15 cellular contexts compared by ENCODE assay signal in the genomic region with DNA sequence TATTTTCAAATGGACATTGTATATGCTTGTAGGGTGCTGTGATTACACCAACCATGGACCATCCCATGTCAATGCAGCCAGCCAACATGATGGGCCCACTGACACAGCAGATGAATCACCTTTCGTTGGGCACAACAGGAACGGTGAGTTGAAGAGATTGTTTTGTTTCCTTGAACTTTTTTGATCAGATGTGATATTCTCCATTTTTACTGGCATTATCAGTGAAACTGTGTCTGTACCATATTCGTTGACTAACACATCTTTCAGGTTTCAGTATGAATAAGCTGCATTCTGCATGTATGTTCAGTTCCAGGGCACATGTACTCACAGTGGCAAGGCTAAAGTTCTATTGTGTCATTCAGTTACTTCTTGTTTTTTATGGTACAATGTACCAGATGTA.
A peak's percentile ranks its signal among the peaks of the same experiment; 100 is the strongest.
DNase-seq lines count a peak whose midpoint lies in the region; ATAC-seq, FAIRE-seq and TF ChIP-seq lines count a peak whose summit lies in the region.
"Had no signal": no experiment of that assay in that cellular context is flagged by ENCODE, and none has a peak within 500 bp of the region (broad histone marks: within the 10 kb centered on the region; RNA-seq: fewer than 3 reads in every experiment).

No MANE protein-coding gene starts in this region.

- TF ChIP-seq CTCF in keratinocyte (optimal IDR thresholded peaks at IDR 0.05 in 1 of 3, IDR thresholded peaks at IDR 0.05 in 1 of 3, conservative IDR thresholded peaks at IDR 0.05 in 1 of 3; ENCODE audit: extremely low read depth in 1 of 3, insufficient read depth in 2 of 3, low read length in 3 of 3), result no peak
- no peak for TF ChIP-seq CTCF in smooth muscle cell (IDR thresholded peaks at IDR 0.05; ENCODE audit: borderline replicate concordance, insufficient read depth, poor library complexity, severe bottlenecking)

- H3K9me3 ChIP-seq in keratinocyte (ENCODE audit: control insufficient read depth, low read depth, low read length) (no peaks in the 10 kb centered on the region), smooth muscle cell (replicated peaks; ENCODE audit: low read depth) (no peaks in the 10 kb centered on the region)
- H3K9me3 ChIP-seq: right lobe of liver, SK-N-SH had no signal

- no peak overlapping the region for H3K9ac ChIP-seq in keratinocyte (ENCODE audit: control insufficient read depth, extremely low read depth, insufficient read depth, low read length)
- no peak overlapping the region for H3K9ac ChIP-seq in smooth muscle cell (ENCODE audit: low read depth)
- H3K9ac ChIP-seq: SK-N-SH had no signal

- H3K36me3 ChIP-seq in keratinocyte (ENCODE audit: control insufficient read depth in 2 of 2, extremely low read depth in 1 of 2, insufficient read depth in 2 of 2, low read length in 2 of 2), result no peaks in the 10 kb centered on the region
- no peaks in the 10 kb centered on the region for H3K36me3 ChIP-seq in smooth muscle cell (ENCODE audit: low read depth)
- H3K36me3 ChIP-seq: right lobe of liver had no signal

- 92% methylated on average over 3 of the region's 3 CpGs for WGBS in smooth muscle cell (ENCODE audit: low lambda C conversion rate)

- peak overlapping the region; percentile 18 for H2AFZ ChIP-seq in keratinocyte (ENCODE audit: control insufficient read depth, low read length)
- no peak overlapping the region for H2AFZ ChIP-seq in smooth muscle cell (ENCODE audit: low read depth)

- no peaks in the 10 kb centered on the region for H3K79me2 ChIP-seq in keratinocyte (ENCODE audit: control insufficient read depth, insufficient read depth, low read length)
- no peaks in the 10 kb centered on the region for H3K79me2 ChIP-seq in smooth muscle cell (ENCODE audit: low read depth)

- no peaks in the 10 kb centered on the region for H3K9me3 Mint-ChIP-seq in activated T-cell treated with anti-CD3 and anti-CD28 coated beads, Interleukin-2, amount 50 U/mL, for 4 hours

- H3K27me3 Mint-ChIP-seq in activated T-cell treated with anti-CD3 and anti-CD28 coated beads, Interleukin-2, amount 50 U/mL, for 4 hours (ENCODE audit: low read depth), result no peaks in the 10 kb centered on the region

- H3K36me3 Mint-ChIP-seq in activated T-cell treated with anti-CD3 and anti-CD28 coated beads, Interleukin-2, amount 50 U/mL, for 4 hours (ENCODE audit: insufficient read depth), result no peaks in the 10 kb centered on the region

- H4K20me1 ChIP-seq in keratinocyte (ENCODE audit: control insufficient read depth, extremely low read depth, insufficient read depth, low read length), result no peaks in the 10 kb centered on the region
- H4K20me1 ChIP-seq in smooth muscle cell (ENCODE audit: low read depth), result no peaks in the 10 kb centered on the region

- H3K4me3 Mint-ChIP-seq in activated T-cell treated with anti-CD3 and anti-CD28 coated beads, Interleukin-2, amount 50 U/mL, for 4 hours, result no peak overlapping the region

- dilution Hi-C loops in keratinocyte (cut with MboI; ENCODE audit: extremely low pct_ligation_motif_present, low sequenced_read_pairs), result no loop called here

- H3K27me3 ChIP-seq in keratinocyte (ENCODE audit: control insufficient read depth, extremely low read depth, insufficient read depth, low read length), result no peaks in the 10 kb centered on the region
- H3K27me3 ChIP-seq in smooth muscle cell (ENCODE audit: low read depth), result no peaks in the 10 kb centered on the region
- H3K27me3 ChIP-seq: right lobe of liver had no signal

- no peaks in the 10 kb centered on the region for H3K9me1 ChIP-seq in keratinocyte (ENCODE audit: control insufficient read depth, extremely low read depth, insufficient read depth, low read length)

- no peaks in the 10 kb centered on the region for H3K4me1 Mint-ChIP-seq in activated T-cell treated with anti-CD3 and anti-CD28 coated beads, Interleukin-2, amount 50 U/mL, for 4 hours (ENCODE audit: low read depth)

- H3K4me2 ChIP-seq in keratinocyte (ENCODE audit: control insufficient read depth, extremely low read depth, insufficient read depth, low read depth, low read length), result peak overlapping the region; percentile 23
- H3K4me2 ChIP-seq in smooth muscle cell, result no peak overlapping the region
- H3K4me2 ChIP-seq: SK-N-SH had no signal

- peaks cover 8% of the 10 kb centered on the region for H3F3A ChIP-seq in smooth muscle cell (ENCODE audit: low read depth)

- ATAC-seq in activated T-cell treated with anti-CD3 and anti-CD28 coated beads, Interleukin-2, amount 50 U/mL, for 4 hours, result peak; percentile 89 to 91
- ATAC-seq in GM21529 (IDR thresholded peaks at IDR 0.05; ENCODE audit: unreplicated experiment) (peak; percentile 81), HG03159 (IDR thresholded peaks at IDR 0.05; ENCODE audit: unreplicated experiment) (peak; percentile 83)
- ATAC-seq: HCT116, right lobe of liver had no signal

- H3K27ac ChIP-seq in keratinocyte (ENCODE audit: control insufficient read depth, insufficient read depth, low read length) (no peak overlapping the region), smooth muscle cell (ENCODE audit: low read depth) (no peak overlapping the region)
- H3K27ac ChIP-seq: right lobe of liver had no signal

- FAIRE-seq in keratinocyte (lab: Jason Lieb, UNC), result peak; percentile 79

- H3K4me3 ChIP-seq in keratinocyte (ENCODE audit: control insufficient read depth in 2 of 3, extremely low read depth in 1 of 3, insufficient read depth in 2 of 3, low read depth in 1 of 3, low read length in 3 of 3) (no peak overlapping the region), smooth muscle cell (no peak overlapping the region)
- H3K4me3 ChIP-seq: right lobe of liver had no signal

- DNase-seq in activated T-cell treated with anti-CD3 and anti-CD28 coated beads, Interleukin-2, amount 50 U/mL, for 4 hours, result no peak
- DNase-seq in activated T-cell treated with anti-CD3 and anti-CD28 coated beads for 4 hours (no peak), keratinocyte (ENCODE audit: low read depth, low spot score) (no peak), smooth muscle cell (lab: John Stamatoyannopoulos, UW; ENCODE audit: unreplicated experiment) (no peak), hypothalamus (lab: John Stamatoyannopoulos, UW) (no peak)
- DNase-seq in stimulated activated CD4-positive, alpha-beta T cell treated with anti-CD3 and anti-CD28 coated beads, Interleukin-4, amount 100 ng/mL, for 1 hour, result no peak
- DNase-seq: ACHN; activated CD4-positive, alpha-beta T cell treated with anti-CD3 and anti-CD28 coated beads, Interleukin-2, amount 50 U/mL, for 4 hours; aorta; NCI-H524 treated with DMSO at 0.1 percent for 48 hours; right lobe of liver; SK-N-SH had no signal

- H3K4me1 ChIP-seq in keratinocyte (ENCODE audit: control insufficient read depth, extremely low read depth, insufficient read depth, low read length) (peaks cover 20% of the 10 kb centered on the region), smooth muscle cell (ENCODE audit: low read depth) (peaks cover 9% of the 10 kb centered on the region)
- H3K4me1 ChIP-seq: right lobe of liver had no signal
